Comparison of ENCODE assay signal across 8 cellular contexts in genomic region chr17:1562178-1562643, GRCh38. TPM values are rescaled to one million over a fixed set of nuclear protein-coding genes. Genes with fewer than 3 reads are reported as not detected.
DNase-seq lines count a peak whose midpoint lies in the region; ATAC-seq and TF ChIP-seq lines count a peak whose summit lies in the region.

No MANE protein-coding gene starts in this region.

- H3K27me3 ChIP-seq in skeletal muscle tissue (ENCODE audit: control insufficient read depth in 3 of 3, insufficient read depth in 3 of 3, low read length in 3 of 3) = no peaks in the 10 kb centered on the region

- peaks cover 27% of the 10 kb centered on the region for H3K4me1 Mint-ChIP-seq in activated CD8-positive, alpha-beta T cell treated with anti-CD3 and anti-CD28 coated beads for 36 hours (ENCODE audit: low read depth)

- DNase-seq in AG09309 (ENCODE audit: low read depth) = no peak
- no peak for DNase-seq in activated CD8-positive, alpha-beta T cell treated with anti-CD3 and anti-CD28 coated beads for 36 hours
- no peak for DNase-seq in left ventricle myocardium superior
- DNase-seq in NCI-H2107 (lab: John Stamatoyannopoulos, UW) = no peak

- peak overlapping the region; percentile 83 for H3K4me3 Mint-ChIP-seq in activated CD8-positive, alpha-beta T cell treated with anti-CD3 and anti-CD28 coated beads for 36 hours

- H3K36me3 Mint-ChIP-seq in activated CD8-positive, alpha-beta T cell treated with anti-CD3 and anti-CD28 coated beads for 36 hours (ENCODE audit: low read depth) = no peaks in the 10 kb centered on the region

- TF ChIP-seq CTCF in AG09309 (IDR thresholded peaks at IDR 0.05; ENCODE audit: control insufficient read depth, insufficient read depth, low read depth, low read length, missing control alignments) = no peak
- TF ChIP-seq CTCF in activated CD8-positive, alpha-beta T cell treated with anti-CD3 and anti-CD28 coated beads for 36 hours (IDR thresholded peaks at IDR 0.05) = peak; percentile 27

- peak overlapping the region; percentile 69 for H3K27ac ChIP-seq in skeletal muscle tissue (ENCODE audit: low read depth, low read length)

- H3K9me3 Mint-ChIP-seq in activated CD8-positive, alpha-beta T cell treated with anti-CD3 and anti-CD28 coated beads for 36 hours = no peaks in the 10 kb centered on the region

- H3K9me3 ChIP-seq in skeletal muscle tissue (ENCODE audit: control insufficient read depth in 3 of 3, low read length in 3 of 3) = no peaks in the 10 kb centered on the region

- POLR2A ChIA-PET in activated CD8-positive, alpha-beta T cell treated with anti-CD3 and anti-CD28 coated beads for 36 hours (lab: Charles Lee) = interaction anchor here (0.6 kb wide), 1 partner anchor 89 kb away, joined by 3 read pairs; no protein-coding TSS in a partner anchor

- H3K27ac Mint-ChIP-seq in activated CD8-positive, alpha-beta T cell treated with anti-CD3 and anti-CD28 coated beads for 36 hours = no peak overlapping the region

- ATAC-seq in GM19035 (IDR thresholded peaks at IDR 0.05; ENCODE audit: unreplicated experiment) (peak; percentile 32), HG03280 (IDR thresholded peaks at IDR 0.05; ENCODE audit: unreplicated experiment) (peak; percentile 26), left ventricle myocardium superior (peak; percentile 40), GM21528 (IDR thresholded peaks at IDR 0.05; ENCODE audit: low FRiP score, unreplicated experiment) (no peak)
- peak; percentile 22 for ATAC-seq in activated CD8-positive, alpha-beta T cell treated with anti-CD3 and anti-CD28 coated beads for 36 hours

- H3K4me1 ChIP-seq in skeletal muscle tissue (ENCODE audit: control insufficient read depth in 3 of 3, insufficient read depth in 3 of 3, low read length in 3 of 3) = peaks cover 18 to 35% (median 24%) of the 10 kb centered on the region in 3 donors

- H3K9ac ChIP-seq in skeletal muscle tissue (ENCODE audit: low read depth in 1 of 3, low read length in 3 of 3) = peak overlapping the region; percentile 77 to 82 (median 82)

- CTCF ChIA-PET in activated CD8-positive, alpha-beta T cell treated with anti-CD3 and anti-CD28 coated beads for 36 hours (lab: Charles Lee) = interaction anchor here (0.8 to 1.9 kb wide), 8 partner anchors 12 to 106 kb away, joined by 3 to 9 read pairs (median 4); partner anchors contain the start of genes INPP5K and SLC43A2

- H3K4me3 ChIP-seq in AG09309 (ENCODE audit: control insufficient read depth, low read depth, low read length) (peak overlapping the region; percentile 61), skeletal muscle tissue (ENCODE audit: low read length in 3 of 3) (peak overlapping the region in 2 of 3 donors; percentile 77)

- no peaks in the 10 kb centered on the region for H3K27me3 Mint-ChIP-seq in activated CD8-positive, alpha-beta T cell treated with anti-CD3 and anti-CD28 coated beads for 36 hours

- H3K36me3 ChIP-seq in skeletal muscle tissue (ENCODE audit: control insufficient read depth in 3 of 3, insufficient read depth in 3 of 3, low read length in 3 of 3) = peaks cover 0 to 2% (median 0%) of the 10 kb centered on the region in 3 donors

- intact Hi-C loops in activated CD8-positive, alpha-beta T cell treated with anti-CD3 and anti-CD28 coated beads for 36 hours (cut with micrococcal nuclease) = no loop called here
- intact Hi-C loops in left ventricle myocardium superior (cut with micrococcal nuclease) = no loop called here

RNA-seq across cellular contexts. Expression of gene PITPNA, which starts 0.4 kb away (rescaled TPM):
- total RNA-seq in activated CD8-positive, alpha-beta T cell treated with anti-CD3 and anti-CD28 coated beads for 36 hours = 10 to 100 TPM; 31.7 to 34.4 TPM
- total RNA-seq in left ventricle myocardium superior (52.6 TPM), skeletal muscle tissue (11.0 TPM)

RNA-seq across cellular contexts. Expression of gene INPP5K, which starts 45.8 kb away (rescaled TPM):
- total RNA-seq in activated CD8-positive, alpha-beta T cell treated with anti-CD3 and anti-CD28 coated beads for 36 hours = 10 to 100 TPM; 16.5 to 16.7 TPM
- total RNA-seq in left ventricle myocardium superior (39.1 TPM), skeletal muscle tissue (23.0 TPM)
